In genomic region chr15:31977812-31978662, GRCh38 we compare ENCODE assay signal across 8 cellular contexts. TPM values are rescaled to one million over a fixed set of nuclear protein-coding genes. Genes with fewer than 3 reads are reported as not detected.
A peak's percentile ranks its signal among the peaks of the same experiment; 100 is the strongest.
DNase-seq lines count a peak whose midpoint lies in the region; ATAC-seq and TF ChIP-seq lines count a peak whose summit lies in the region.

No MANE protein-coding gene starts in this region.

- H3K27me3 ChIP-seq in left lung, result peaks cover 0 to 45% of the 10 kb centered on the region in 2 donors

- H3K9me3 ChIP-seq in left lung, result no peaks in the 10 kb centered on the region

- H3K4me3 ChIP-seq in WI38 (ENCODE audit: low read depth, low read length), result no peak overlapping the region
- no peak overlapping the region for H3K4me3 ChIP-seq in left lung

- H3K36me3 ChIP-seq in left lung, result no peaks in the 10 kb centered on the region

- DNase-seq in AG20443 (ENCODE audit: low spot score) (peak; percentile 77), NCI-H1092 treated with DMSO at 0.1 percent for 48 hours (lab: John Stamatoyannopoulos, UW) (peak; percentile 10), caudate nucleus (lab: John Stamatoyannopoulos, UW) (peak in 32 of 61 donors; percentile 11 to 64 (median 28)), left lung (peak in 1 of 2 donors; percentile 85)
- peak; percentile 37 for DNase-seq in stimulated activated CD8-positive, alpha-beta memory T cell treated with anti-CD3 and anti-CD28 coated beads, Interleukin-15, amount 100 ng/mL, for 24 hours (ENCODE audit: low read depth)

- H3K4me1 ChIP-seq in left lung, result peaks cover 4 to 11% of the 10 kb centered on the region in 2 donors

- TF ChIP-seq CTCF in WI38 (IDR thresholded peaks at IDR 0.05; ENCODE audit: low read depth, low read length) (peak; percentile 39; the same call in 1 of the 2 replicates), left lung (IDR thresholded peaks at IDR 0.05) (peak; percentile 69 to 81)

- intact Hi-C loops in left lung (cut with DNase I), result no loop called here

- peak; percentile 58 for ATAC-seq in GM19023 (IDR thresholded peaks at IDR 0.05; ENCODE audit: unreplicated experiment)
- peak; percentile 84 for ATAC-seq in left lung
- no peak for ATAC-seq in GM21737 (IDR thresholded peaks at IDR 0.05; ENCODE audit: unreplicated experiment)

- no peak overlapping the region for H3K27ac ChIP-seq in caudate nucleus (ENCODE audit: low read depth, low read length)
- H3K27ac ChIP-seq in left lung, result no peak overlapping the region

RNA-seq across cellular contexts. Expression of gene CHRNA7, which starts 52.3 kb away (rescaled TPM):
- 1 to 10 TPM; 1.2 to 2.3 TPM for total RNA-seq in left lung
